8 cellular contexts compared by ENCODE assay signal in genomic region chr5:159286420-159287035, GRCh38. TPM values are rescaled to one million over a fixed set of nuclear protein-coding genes. Genes with fewer than 3 reads are reported as not detected.
A peak's percentile ranks its signal among the peaks of the same experiment; 100 is the strongest.
DNase-seq lines count a peak whose midpoint lies in the region; ATAC-seq and TF ChIP-seq lines count a peak whose summit lies in the region.

No MANE protein-coding gene starts in this region.

- no peak overlapping the region for H4K8ac ChIP-seq in H9 (replicated peaks; ENCODE audit: insufficient read length, low read depth, low read length)

- H2AFZ ChIP-seq in H9 (ENCODE audit: low read length) = no peak overlapping the region

- peaks cover 6 to 23% of the 10 kb centered on the region in 2 donors for H3K36me3 Mint-ChIP-seq in CD4-positive, alpha-beta memory T cell
- H3K36me3 Mint-ChIP-seq in H9 (ENCODE audit: insufficient read depth in 1 of 3, low read depth in 3 of 3) (peaks cover 0 to 6% (median 4%) of the 10 kb centered on the region in 3 experiments; a peak in 4 of 7 replicates), progenitor cell of endocrine pancreas (ENCODE audit: insufficient read depth) (peaks cover 1% of the 10 kb centered on the region)

- no peak overlapping the region for H3K23ac ChIP-seq in H9 (ENCODE audit: insufficient read length, low read depth, low read length)

- no peak overlapping the region for H3K4me3 ChIP-seq in CD4-positive, alpha-beta memory T cell (ENCODE audit: low read length in 2 of 2)
- no peak overlapping the region for H3K4me3 ChIP-seq in fibroblast of mammary gland (ENCODE audit: control insufficient read depth, low read depth, low read length)

- intact Hi-C loops in CD4-positive, alpha-beta memory T cell (cut with micrococcal nuclease) = loop anchor here (1.0 kb wide), 2 partner anchors 158 to 1059 kb away; no protein-coding TSS in a partner anchor

- H2BK5ac ChIP-seq in H9 (ENCODE audit: insufficient read length, low read length) = no peak overlapping the region

- ATAC-seq in HG02588 (IDR thresholded peaks at IDR 0.05; ENCODE audit: unreplicated experiment) = no peak
- ATAC-seq in HG02642 (IDR thresholded peaks at IDR 0.05; ENCODE audit: poor library complexity, unreplicated experiment) = no peak

- no peaks in the 10 kb centered on the region for H3K9me3 ChIP-seq in CD4-positive, alpha-beta memory T cell (ENCODE audit: control insufficient read depth in 1 of 2, low read length in 2 of 2)
- H3K9me3 ChIP-seq in H9 (ENCODE audit: control insufficient read depth, low read depth, low read length) = no peaks in the 10 kb centered on the region

- H3K9me3 Mint-ChIP-seq in CD4-positive, alpha-beta memory T cell = no peaks in the 10 kb centered on the region
- H3K9me3 Mint-ChIP-seq in H9 (no peaks in the 10 kb centered on the region), progenitor cell of endocrine pancreas (ENCODE audit: low read depth) (no peaks in the 10 kb centered on the region)

- H3K27ac Mint-ChIP-seq in CD4-positive, alpha-beta memory T cell = no peak overlapping the region
- H3K27ac Mint-ChIP-seq in H9 (no peak overlapping the region), progenitor cell of endocrine pancreas (no peak overlapping the region)

- no peak overlapping the region for H2BK12ac ChIP-seq in H9 (ENCODE audit: insufficient read length, low read depth, low read length)

- no peaks in the 10 kb centered on the region for H3K27me3 Mint-ChIP-seq in CD4-positive, alpha-beta memory T cell
- H3K27me3 Mint-ChIP-seq in H9 (ENCODE audit: low read depth) (no peaks in the 10 kb centered on the region), progenitor cell of endocrine pancreas (no peaks in the 10 kb centered on the region)

- H3K27me3 ChIP-seq in CD4-positive, alpha-beta memory T cell (ENCODE audit: insufficient read depth, low read length) = no peaks in the 10 kb centered on the region
- H3K27me3 ChIP-seq in H9 (ENCODE audit: insufficient read depth, low read length) = no peaks in the 10 kb centered on the region

- H3K27ac ChIP-seq in CD4-positive, alpha-beta memory T cell (ENCODE audit: low read depth, low read length) = no peak overlapping the region
- no peak overlapping the region for H3K27ac ChIP-seq in H9 (ENCODE audit: insufficient read length, low read depth, low read length)

- peaks cover under 1% of the 10 kb centered on the region for H3K36me3 ChIP-seq in CD4-positive, alpha-beta memory T cell (ENCODE audit: insufficient read depth, low read length)

- H3K79me2 ChIP-seq in H9 (ENCODE audit: insufficient read depth, low read length) = no peaks in the 10 kb centered on the region

- no peak overlapping the region for H3K56ac ChIP-seq in H9 (ENCODE audit: insufficient read length, low read depth, low read length)

- POLR2A ChIA-PET in CD4-positive, alpha-beta memory T cell (lab: Charles Lee; ENCODE audit: partially characterized antibody) = interaction anchor here (1.0 to 2.0 kb wide), 3 partner anchors 24 to 701 kb away, joined by 3 to 8 read pairs (median 4); no protein-coding TSS in a partner anchor

- H3K4me1 ChIP-seq in CD4-positive, alpha-beta memory T cell (ENCODE audit: insufficient read depth, low read length) = no peaks in the 10 kb centered on the region
- no peaks in the 10 kb centered on the region for H3K4me1 ChIP-seq in H9 (ENCODE audit: insufficient read depth, low read length)

- no peak overlapping the region for H3K4ac ChIP-seq in H9 (ENCODE audit: low read depth, low read length)

- H2BK20ac ChIP-seq in H9 (ENCODE audit: low read depth, low read length, poor library complexity, severe bottlenecking) = no peak overlapping the region

- no peak overlapping the region for H3T11ph ChIP-seq in H9 (ENCODE audit: low read length)

- no peak overlapping the region for H4K91ac ChIP-seq in H9 (ENCODE audit: insufficient read length, low read depth, low read length)

- no peak overlapping the region for H2AK5ac ChIP-seq in H9 (ENCODE audit: insufficient read length, low read length)

- WGBS in H9 (ENCODE audit: extremely low coverage, insufficient read length, low lambda C conversion rate) = no CpG with 5 or more reads among the region's 8 CpGs

- no peak overlapping the region for H4K5ac ChIP-seq in H9 (ENCODE audit: insufficient read length, low read depth, low read length)

- DNase-seq in CD4-positive, alpha-beta memory T cell = peak in 4 of 5 donors; percentile 29 to 40 (median 33)
- no peak for DNase-seq in H9
- DNase-seq in RPMI8226 = peak; percentile 56
- DNase-seq in fibroblast of mammary gland (ENCODE audit: low read depth) = peak; percentile 56
- DNase-seq in progenitor cell of endocrine pancreas (ENCODE audit: low spot score, unreplicated experiment) = no peak
- no peak for DNase-seq in cerebellar nuclear complex (lab: John Stamatoyannopoulos, UW)

- H3K14ac ChIP-seq in H9 (ENCODE audit: insufficient read depth, low read length) = no peak overlapping the region

- no peak overlapping the region for H2BK15ac ChIP-seq in H9 (ENCODE audit: low read depth, low read length)

- H3K9ac ChIP-seq in H9 (ENCODE audit: extremely low read depth, insufficient read length, low read length) = no peak overlapping the region

- no peaks in the 10 kb centered on the region for H4K20me1 ChIP-seq in H9 (ENCODE audit: control insufficient read depth, insufficient read depth, insufficient read length)

- CTCF ChIA-PET in CD4-positive, alpha-beta memory T cell (lab: Charles Lee; ENCODE audit: partially characterized antibody) = interaction anchor here (0.6 to 6.9 kb wide), 20 partner anchors 8 to 736 kb away, joined by 3 to 90 read pairs (median 4); partner anchors contain the start of gene ADRA1B

- no peak overlapping the region for H2BK120ac ChIP-seq in H9 (ENCODE audit: low read depth, low read length, poor library complexity, severe bottlenecking)

- no peaks in the 10 kb centered on the region for H3K79me1 ChIP-seq in H9 (ENCODE audit: insufficient read depth, low read depth, low read length, poor library complexity, severe bottlenecking)

- H3K4me2 ChIP-seq in H9 (ENCODE audit: insufficient read depth, insufficient read length, low read length) = no peak overlapping the region

- H3K4me1 Mint-ChIP-seq in CD4-positive, alpha-beta memory T cell = no peaks in the 10 kb centered on the region
- H3K4me1 Mint-ChIP-seq in H9 (no peaks in the 10 kb centered on the region), progenitor cell of endocrine pancreas (ENCODE audit: low read depth) (peaks cover 4% of the 10 kb centered on the region)

- H3K4me3 Mint-ChIP-seq in CD4-positive, alpha-beta memory T cell = no peak overlapping the region
- H3K4me3 Mint-ChIP-seq in H9 (no peak overlapping the region), progenitor cell of endocrine pancreas (ENCODE audit: low read depth) (no peak overlapping the region)

- H3K18ac ChIP-seq in H9 (ENCODE audit: insufficient read length, low read depth, low read length) = no peak overlapping the region

- TF ChIP-seq CTCF in H9 (conservative IDR thresholded peaks at IDR 0.05) (peak; percentile 66), fibroblast of mammary gland (conservative IDR thresholded peaks at IDR 0.05; ENCODE audit: control insufficient read depth, insufficient read depth, low read depth, low read length) (peak; percentile 58), progenitor cell of endocrine pancreas (IDR thresholded peaks at IDR 0.05; ENCODE audit: unreplicated experiment) (peak; percentile 50)

- H3K23me2 ChIP-seq in H9 (ENCODE audit: insufficient read length, low read depth, low read length, poor library complexity, severe bottlenecking) = no peaks in the 10 kb centered on the region

RNA-seq across cellular contexts. Expression of gene UBLCP1, which starts 23.4 kb away (rescaled TPM):
- 10 to 100 TPM; 31.6 to 33.4 TPM for total RNA-seq in CD4-positive, alpha-beta memory T cell
- polyA plus RNA-seq in CD4-positive, alpha-beta memory T cell = 10 to 100 TPM; 51.5 to 62.0 TPM
- total RNA-seq in H9 (2021) = 37.9 and 39.0 TPM in 2 replicates
- total RNA-seq in progenitor cell of endocrine pancreas = 29.5 and 29.7 TPM in 2 replicates

RNA-seq across cellular contexts. Expression of gene IL12B, which starts 43.8 kb away (rescaled TPM):
- total RNA-seq in CD4-positive, alpha-beta memory T cell = not detected
- not detected for polyA plus RNA-seq in CD4-positive, alpha-beta memory T cell
- total RNA-seq in H9 (2021) = not detected in 2 replicates
- total RNA-seq in progenitor cell of endocrine pancreas = not detected in 2 replicates

Comparison
In these comparisons a context has a peak if more than half of its experiments do, and no peak if none do; other contexts are left out.
1. DNase-seq: peak in CD4-positive, alpha-beta memory T cell (4 of 5), RPMI8226 (single experiment) and fibroblast of mammary gland (single experiment); none in H9 (single experiment), progenitor cell of endocrine pancreas (single experiment) and cerebellar nuclear complex (0 of 2).
2. Peak in every context shown above with its lines, with median percentiles within 50 percentile points of each other: CTCF ChIP-seq.